ENCODE assay signal across 15 cellular contexts in the genomic region with DNA sequence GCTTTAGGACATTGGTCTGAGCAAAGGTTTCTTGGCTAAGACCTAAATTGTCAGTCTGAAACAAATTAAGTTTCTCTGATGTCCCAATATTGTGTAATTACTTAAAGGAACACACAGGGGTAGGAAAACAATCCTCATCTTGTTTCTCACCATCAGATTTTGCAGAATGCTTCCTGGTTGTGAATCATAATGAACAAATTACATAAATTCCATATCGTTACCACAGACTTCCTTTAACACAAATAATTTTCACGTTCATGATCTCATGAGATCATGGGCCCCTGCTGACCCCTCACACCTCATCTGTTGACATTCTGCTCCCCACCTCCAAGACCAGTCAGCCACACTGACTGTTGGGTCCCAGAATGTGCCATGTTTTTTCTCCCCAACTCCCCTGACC.
DNase-seq lines count a peak whose midpoint lies in the region; ATAC-seq and TF ChIP-seq lines count a peak whose summit lies in the region.
"Had no signal": no experiment of that assay in that cellular context is flagged by ENCODE, and none has a peak within 500 bp of the region (broad histone marks: within the 10 kb centered on the region; RNA-seq: fewer than 3 reads in every experiment).

No MANE protein-coding gene starts in this region.

- peak; percentile 81 for DNase-seq in AG08395 (ENCODE audit: low spot score)
- peak; percentile 75 for DNase-seq in HS-5 (ENCODE audit: low read depth)
- peak; percentile 71 for DNase-seq in brain microvascular endothelial cell
- DNase-seq in foreskin melanocyte: peak; percentile 81
- DNase-seq in NCI-H1092 treated with DMSO at 0.1 percent for 48 hours (lab: John Stamatoyannopoulos, UW): no peak
- no peak for DNase-seq in DMS79 treated with DMSO at 0.1 percent for 48 hours (lab: John Stamatoyannopoulos, UW)
- no peak for DNase-seq in psoas muscle
- DNase-seq: ACHN; activated T-cell treated with anti-CD3 and anti-CD28 coated beads, Interleukin-2, amount 50 U/mL, for 24 hours; aorta; islet precursor cell; MV-4-11; WERI-Rb-1 had no signal

- no peak for TF ChIP-seq CTCF in brain microvascular endothelial cell (IDR thresholded peaks at IDR 0.05; ENCODE audit: low read depth, low read length, missing control alignments)
- TF ChIP-seq CTCF in psoas muscle (IDR thresholded peaks at IDR 0.05): no peak

- intact Hi-C loops in psoas muscle (cut with DNase I): no loop called here

- WGBS in psoas muscle, 3 donors: 78 to 82% (median 79%) methylated on average over 2 of the region's 2 CpGs

- H3K4me3 ChIP-seq in brain microvascular endothelial cell (ENCODE audit: low read depth, low read length): no peak overlapping the region
- no peak overlapping the region for H3K4me3 ChIP-seq in psoas muscle
- H3K4me3 ChIP-seq: smooth muscle cell had no signal

- H3K9me3 ChIP-seq in psoas muscle: no peaks in the 10 kb centered on the region

- H3K27me3 ChIP-seq in brain microvascular endothelial cell (replicated peaks) (no peaks in the 10 kb centered on the region), psoas muscle (ENCODE audit: insufficient read depth in 3 of 3, low read length in 2 of 3) (no peaks in the 10 kb centered on the region)

- peak overlapping the region; percentile 70 for H3K27ac ChIP-seq in brain microvascular endothelial cell
- no peak overlapping the region for H3K27ac ChIP-seq in psoas muscle
- H3K27ac ChIP-seq: WERI-Rb-1 had no signal

- ATAC-seq in HG02763 (IDR thresholded peaks at IDR 0.05; ENCODE audit: unreplicated experiment): no peak
- no peak for ATAC-seq in psoas muscle

- H3K36me3 ChIP-seq in brain microvascular endothelial cell (replicated peaks) (no peaks in the 10 kb centered on the region), psoas muscle (ENCODE audit: insufficient read depth in 1 of 2, low read depth in 1 of 2) (no peaks in the 10 kb centered on the region)

- in situ Hi-C loops in brain microvascular endothelial cell (cut with HindIII; ENCODE audit: low pct_ligation_motif_present, low sequenced_read_pairs): no loop called here

- H3K4me1 ChIP-seq in psoas muscle: no peaks in the 10 kb centered on the region

Comparison
In these comparisons a context has a peak if more than half of its experiments do, and no peak if none do; other contexts are left out.
1. DNase-seq: peak in AG08395 (single experiment), HS-5 (single experiment), brain microvascular endothelial cell (single experiment) and foreskin melanocyte (single experiment); none in NCI-H1092 treated with DMSO at 0.1 percent for 48 hours (single experiment), DMS79 treated with DMSO at 0.1 percent for 48 hours (single experiment) and psoas muscle (0 of 2).